Comparison of ENCODE assay signal across 17 cellular contexts in genomic region chr5:89733772-89734171, GRCh38.
"Had no signal": no experiment of that assay in that cellular context is flagged by ENCODE, and none has a peak within 500 bp of the region (broad histone marks: within the 10 kb centered on the region; RNA-seq: fewer than 3 reads in every experiment).

No MANE protein-coding gene starts in this region.

- H3K27me3 ChIP-seq: esophagus squamous epithelium, sigmoid colon, spleen had no signal

- H3K4me3 ChIP-seq: esophagus squamous epithelium, psoas muscle, sigmoid colon, spleen had no signal

- H3K36me3 ChIP-seq: esophagus squamous epithelium, sigmoid colon, spleen had no signal

- H3K9me3 ChIP-seq: esophagus squamous epithelium, psoas muscle, spleen had no signal

- ATAC-seq: activated CD8-positive, alpha-beta T cell treated with anti-CD3 and anti-CD28 coated beads for 36 hours; activated naive CD4-positive, alpha-beta T cell treated with anti-CD3 and anti-CD28 coated beads, Interleukin-2, amount 50 U/mL, for 72 hours; left lobe of liver; psoas muscle; stimulated activated naive CD8-positive, alpha-beta T cell treated with anti-CD3 and anti-CD28 coated beads, Interleukin-15, amount 100 ng/mL, for 72 hours had no signal

- DNase-seq: activated B cell treated with CpG ODN at 0.5 μM for 24 hours; activated CD4-positive, alpha-beta T cell treated with anti-CD3 and anti-CD28 coated beads for 48 hours; activated CD8-positive, alpha-beta T cell treated with anti-CD3 and anti-CD28 coated beads for 36 hours; activated effector memory CD4-positive, alpha-beta T cell treated with anti-CD3 and anti-CD28 coated beads, Interleukin-2, amount 50 U/mL, for 16 hours; activated T-cell treated with anti-CD3 and anti-CD28 coated beads, Interleukin-2, amount 50 U/mL, for 48 hours; amniotic stem cell; caudate nucleus; esophagus squamous epithelium; hypothalamus; islet precursor cell; nephron progenitor cell; psoas muscle; sigmoid colon; spleen; stimulated activated naive CD8-positive, alpha-beta T cell treated with anti-CD3 and anti-CD28 coated beads, Interleukin-15, amount 100 ng/mL, for 72 hours had no signal
